ENCODE assay signal across 23 cellular contexts in the genomic region with DNA sequence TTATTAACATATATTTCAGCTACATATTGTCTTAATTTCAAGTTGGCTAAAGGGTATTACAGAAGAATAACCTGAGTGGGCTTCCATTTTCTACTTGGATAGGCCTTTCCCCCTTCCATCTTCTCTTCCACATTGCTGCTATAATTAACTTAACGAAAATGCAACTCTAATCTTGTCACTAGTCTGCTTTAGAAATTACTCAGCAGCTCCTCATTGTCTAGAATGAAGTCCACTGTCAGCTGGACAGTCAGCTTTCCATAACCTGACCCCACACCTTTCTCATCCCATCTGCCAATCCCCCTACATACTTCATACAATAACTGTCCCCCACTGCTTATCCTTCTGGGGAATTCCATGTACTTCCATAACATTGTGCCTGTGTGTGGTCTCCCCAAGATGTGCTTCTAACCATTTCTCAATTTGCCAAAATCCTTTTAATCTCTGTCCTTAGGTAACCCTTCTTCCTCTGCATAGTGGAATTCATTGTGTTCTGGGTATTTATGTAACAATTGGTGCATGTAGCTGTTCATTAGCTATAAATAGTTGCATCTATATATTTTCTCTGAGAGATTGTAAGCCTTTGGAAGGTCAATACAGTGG. TPM values are rescaled to one million over a fixed set of nuclear protein-coding genes. Genes with fewer than 3 reads are reported as not detected.
DNase-seq lines count a peak whose midpoint lies in the region; ATAC-seq, FAIRE-seq and TF ChIP-seq lines count a peak whose summit lies in the region.
"Had no signal": no experiment of that assay in that cellular context is flagged by ENCODE, and none has a peak within 500 bp of the region (broad histone marks: within the 10 kb centered on the region; RNA-seq: fewer than 3 reads in every experiment).

No MANE protein-coding gene starts in this region.

- no peak for ATAC-seq in GM18858 (IDR thresholded peaks at IDR 0.05; ENCODE audit: unreplicated experiment)
- ATAC-seq: PC-3 had no signal

- no peak for TF ChIP-seq POLR2A in GM12892 (IDR thresholded peaks at IDR 0.05; ENCODE audit: low read depth, low read length)

- peak overlapping the region; percentile 98 for H3K27ac ChIP-seq in SU-DHL-6 (ENCODE audit: low read depth, low read length)

- peaks cover 39% of the 10 kb centered on the region for H3K36me3 ChIP-seq in SU-DHL-6 (ENCODE audit: low read length)

- H4K20me1 ChIP-seq in SU-DHL-6 (ENCODE audit: low read depth, low read length), result no peaks in the 10 kb centered on the region

- no peak overlapping the region for H3K4me3 ChIP-seq in SU-DHL-6 (ENCODE audit: insufficient read depth, low read length, poor library complexity, severe bottlenecking)

- no peak for DNase-seq in GM12892 (ENCODE audit: insufficient read length)
- DNase-seq in NCI-H82 (lab: John Stamatoyannopoulos, UW), result peak; percentile 72
- DNase-seq in foreskin melanocyte, result no peak
- no peak for DNase-seq in HuH-7.5 (ENCODE audit: low spot score)
- DNase-seq in C1 segment of cervical spinal cord (lab: John Stamatoyannopoulos, UW), result no peak
- DNase-seq: AML-193; CD4-positive, CD25-positive, alpha-beta regulatory T cell; COR-L47; DMS 273 treated with DMSO at 0.1 percent for 48 hours; GDM1; H9; KBM-7; NCI-H1417 treated with DMSO at 0.1 percent for 48 hours; NCI-H2029; NCI-H345; NCI-H69; NK-92 treated with Interleukin-12 subunit alpha and Interleukin-12 subunit beta, amount 100 ng/mL, for 24 hours; PC-3; RPMI8226; SHP77 treated with DMSO at 0.1 percent for 48 hours; T-helper 2 cell had no signal

- peak; percentile 61 for FAIRE-seq in GM12892 (lab: Jason Lieb, UNC)

- peaks cover 96% of the 10 kb centered on the region for H3K79me2 ChIP-seq in SU-DHL-6 (ENCODE audit: insufficient read depth, low read length)

- no peaks in the 10 kb centered on the region for H3K9me3 ChIP-seq in SU-DHL-6 (ENCODE audit: insufficient read depth, low read length)

- peaks cover 33% of the 10 kb centered on the region for H3F3A ChIP-seq in SU-DHL-6 (ENCODE audit: insufficient read depth)

- no peak overlapping the region for H3K9ac ChIP-seq in SU-DHL-6 (ENCODE audit: low read length)

- TF ChIP-seq CTCF in SU-DHL-6 (IDR thresholded peaks at IDR 0.05; ENCODE audit: insufficient read depth, low read length, poor library complexity, severe bottlenecking), result no peak

- peak overlapping the region; percentile 98 for H3K4me2 ChIP-seq in SU-DHL-6 (ENCODE audit: low read depth, low read length, poor library complexity, severe bottlenecking)

- H3K9me2 ChIP-seq in SU-DHL-6 (replicated peaks; ENCODE audit: insufficient read depth, low read length), result no peaks in the 10 kb centered on the region

- no peaks in the 10 kb centered on the region for H3K27me3 ChIP-seq in SU-DHL-6 (ENCODE audit: low read length)

- H2AFZ ChIP-seq in SU-DHL-6 (ENCODE audit: low read depth, low read length, severe bottlenecking), result no peak overlapping the region

RNA-seq across cellular contexts. Expression of gene MND1, which starts 4.8 kb away (rescaled TPM):
- 21.9 TPM for polyA plus RNA-seq in GM12892 (2012; ENCODE audit: missing spikeins)
